25 cellular contexts compared by ENCODE assay signal in genomic region chr4:138838251-138838650, GRCh38.
A peak's percentile ranks its signal among the peaks of the same experiment; 100 is the strongest.
DNase-seq lines count a peak whose midpoint lies in the region; ATAC-seq, FAIRE-seq and TF ChIP-seq lines count a peak whose summit lies in the region.
"Had no signal": no experiment of that assay in that cellular context is flagged by ENCODE, and none has a peak within 500 bp of the region (broad histone marks: within the 10 kb centered on the region; RNA-seq: fewer than 3 reads in every experiment).

No MANE protein-coding gene starts in this region.

- H3K4me3 ChIP-seq in H1 (ENCODE audit: extremely low read depth in 1 of 4, insufficient read depth in 2 of 4, low read depth in 3 of 4, low read length in 4 of 4) (no peak overlapping the region), Peyer's patch (no peak overlapping the region)
- H3K4me3 ChIP-seq: A549; BLaER1 treated with 17β-estradiol and CSF1 and Interleukin-3, amounts not matched to agents 10 nM and 100 nM; GM12878 had no signal

- no peaks in the 10 kb centered on the region for H3K9me3 ChIP-seq in H9 (ENCODE audit: control insufficient read depth, low read depth, low read length)
- H3K9me3 ChIP-seq in H1 (ENCODE audit: insufficient read depth in 2 of 2, low read depth in 1 of 2, low read length in 1 of 2), result no peaks in the 10 kb centered on the region
- no peaks in the 10 kb centered on the region for H3K9me3 ChIP-seq in Peyer's patch
- H3K9me3 ChIP-seq: A549; BE2C; BLaER1 treated with 17β-estradiol and CSF1 and Interleukin-3, amounts not matched to agents 10 nM and 100 nM had no signal

- H3K79me1 ChIP-seq in H9 (ENCODE audit: insufficient read depth, low read depth, low read length, poor library complexity, severe bottlenecking) (no peaks in the 10 kb centered on the region), H1 (ENCODE audit: low read depth, low read length) (no peaks in the 10 kb centered on the region)

- H2AFZ ChIP-seq in H9 (ENCODE audit: low read length), result peak overlapping the region; percentile 48
- peak overlapping the region; percentile 72 for H2AFZ ChIP-seq in H1 (ENCODE audit: low read length)

- no peak overlapping the region for H3K23ac ChIP-seq in H9 (ENCODE audit: insufficient read length, low read depth, low read length)
- H3K23ac ChIP-seq in H1 (ENCODE audit: insufficient read length), result no peak overlapping the region

- no peak overlapping the region for H3K27ac ChIP-seq in H9 (ENCODE audit: insufficient read length, low read depth, low read length)
- peak overlapping the region; percentile 19; the same call in 1 of the 2 replicates for H3K27ac ChIP-seq in VCaP
- no peak overlapping the region for H3K27ac ChIP-seq in H1 (ENCODE audit: low read depth, low read length)
- no peak overlapping the region for H3K27ac ChIP-seq in Peyer's patch
- H3K27ac ChIP-seq: A549; BLaER1 treated with 17β-estradiol and CSF1 and Interleukin-3, amounts not matched to agents 10 nM and 100 nM had no signal

- H4K5ac ChIP-seq in H9 (ENCODE audit: insufficient read length, low read depth, low read length) (no peak overlapping the region), H1 (ENCODE audit: insufficient read length, low read depth, low read length) (no peak overlapping the region)

- no peaks in the 10 kb centered on the region for H3K79me2 ChIP-seq in H9 (ENCODE audit: insufficient read depth, low read length)
- no peaks in the 10 kb centered on the region for H3K79me2 ChIP-seq in H1 (ENCODE audit: control insufficient read depth in 1 of 2, insufficient read depth in 2 of 2, low read length in 2 of 2)

- H3K36me3 Mint-ChIP-seq in H9 (ENCODE audit: insufficient read depth in 1 of 3, low read depth in 3 of 3), result no peaks in the 10 kb centered on the region
- H3K36me3 Mint-ChIP-seq: CD14-positive monocyte; CD8-positive, alpha-beta memory T cell had no signal

- no CpG with 5 or more reads among the region's 4 CpGs for WGBS in H9 (ENCODE audit: extremely low coverage, insufficient read length, low lambda C conversion rate)
- 82% methylated on average over 4 of the region's 4 CpGs; no CpG with 5 or more reads in 1 of the 2 experiments for WGBS in H1 (ENCODE audit: extremely low coverage in 1 of 2, insufficient coverage in 1 of 2, insufficient read length in 1 of 2, insufficient replicate concordance in 2 of 2, low coverage in 1 of 2, low lambda C conversion rate in 2 of 2, missing lambda C conversion rate in 1 of 2), 2 experiments

- no peak overlapping the region for H4K8ac ChIP-seq in H9 (replicated peaks; ENCODE audit: insufficient read length, low read depth, low read length)
- no peak overlapping the region for H4K8ac ChIP-seq in H1 (ENCODE audit: extremely low read depth, insufficient read depth, low read length)

- no peaks in the 10 kb centered on the region for H3K27me3 ChIP-seq in H9 (ENCODE audit: insufficient read depth, low read length)
- no peaks in the 10 kb centered on the region for H3K27me3 ChIP-seq in H1 (replicated peaks in 1 of 4; ENCODE audit: control insufficient read depth in 3 of 4, extremely low read depth in 1 of 4, insufficient read depth in 3 of 4, low read length in 3 of 4)
- no peaks in the 10 kb centered on the region for H3K27me3 ChIP-seq in Peyer's patch
- H3K27me3 ChIP-seq: BE2C; BLaER1 treated with 17β-estradiol and CSF1 and Interleukin-3, amounts not matched to agents 10 nM and 100 nM had no signal

- H2BK15ac ChIP-seq in H9 (ENCODE audit: low read depth, low read length), result no peak overlapping the region
- no peak overlapping the region for H2BK15ac ChIP-seq in H1 (ENCODE audit: low read length)

- no peak for TF ChIP-seq CTCF in H9 (conservative IDR thresholded peaks at IDR 0.05)
- TF ChIP-seq CTCF in VCaP (conservative IDR thresholded peaks at IDR 0.05), result no peak
- no peak for TF ChIP-seq CTCF in H1 (IDR thresholded peaks at IDR 0.05; ENCODE audit: control extremely low read depth in 1 of 3, insufficient read depth in 1 of 3, low read depth in 1 of 3, low read length in 3 of 3)
- TF ChIP-seq CTCF in Peyer's patch (IDR thresholded peaks at IDR 0.05), result no peak

- no peaks in the 10 kb centered on the region for H4K20me1 ChIP-seq in H9 (ENCODE audit: control insufficient read depth, insufficient read depth, insufficient read length)
- no peaks in the 10 kb centered on the region for H4K20me1 ChIP-seq in H1 (replicated peaks in 1 of 2; ENCODE audit: control insufficient read depth in 1 of 2, insufficient read depth in 2 of 2, low read length in 2 of 2)
- H4K20me1 ChIP-seq: BLaER1 treated with 17β-estradiol and CSF1 and Interleukin-3, amounts not matched to agents 10 nM and 100 nM had no signal

- no peaks in the 10 kb centered on the region for H3K27me3 Mint-ChIP-seq in H9 (ENCODE audit: low read depth)

- H3K9me3 Mint-ChIP-seq in H9, result no peaks in the 10 kb centered on the region
- H3K9me3 Mint-ChIP-seq: CD4-positive, alpha-beta T cell had no signal

- H2BK20ac ChIP-seq in H9 (ENCODE audit: low read depth, low read length, poor library complexity, severe bottlenecking) (no peak overlapping the region), H1 (ENCODE audit: low read length) (no peak overlapping the region)

- H3K9ac ChIP-seq in H9 (ENCODE audit: extremely low read depth, insufficient read length, low read length) (no peak overlapping the region), H1 (replicated peaks in 1 of 4; ENCODE audit: extremely low read depth in 1 of 4, low read depth in 3 of 4, low read length in 3 of 4) (no peak overlapping the region)
- H3K9ac ChIP-seq: BLaER1 treated with 17β-estradiol and CSF1 and Interleukin-3, amounts not matched to agents 10 nM and 100 nM had no signal

- H3K36me3 ChIP-seq in H1 (ENCODE audit: control insufficient read depth in 2 of 4, insufficient read depth in 4 of 4, low read length in 3 of 4) (no peaks in the 10 kb centered on the region), Peyer's patch (no peaks in the 10 kb centered on the region)
- H3K36me3 ChIP-seq: BE2C; BLaER1 treated with 17β-estradiol and CSF1 and Interleukin-3, amounts not matched to agents 10 nM and 100 nM had no signal

- H3K4me1 ChIP-seq in H9 (ENCODE audit: insufficient read depth, low read length) (no peaks in the 10 kb centered on the region), H1 (replicated peaks in 1 of 4; ENCODE audit: control insufficient read depth in 3 of 4, insufficient read depth in 4 of 4, low read length in 3 of 4) (no peaks in the 10 kb centered on the region), Peyer's patch (no peaks in the 10 kb centered on the region)
- H3K4me1 ChIP-seq: A549, BE2C had no signal

- no peak overlapping the region for H3T11ph ChIP-seq in H9 (ENCODE audit: low read length)

- POLR2A ChIA-PET in H1 (lab: Charles Lee; ENCODE audit: partially characterized antibody), result no interaction called here

- no peak overlapping the region for H3K4me2 ChIP-seq in H9 (ENCODE audit: insufficient read depth, insufficient read length, low read length)
- no peak overlapping the region for H3K4me2 ChIP-seq in H1 (ENCODE audit: insufficient read depth in 1 of 2, low read depth in 2 of 2, low read length in 2 of 2)
- H3K4me2 ChIP-seq: A549; BLaER1 treated with 17β-estradiol and CSF1 and Interleukin-3, amounts not matched to agents 10 nM and 100 nM had no signal

- no peak for FAIRE-seq in H1 (lab: Jason Lieb, UNC)
- FAIRE-seq: A549, GM12878, GM19239 had no signal

- no peak for TF ChIP-seq RAD21 in H1 (IDR thresholded peaks at IDR 0.05 in 1 of 2, conservative IDR thresholded peaks at IDR 0.05 in 1 of 2; ENCODE audit: low read depth in 2 of 2, low read length in 2 of 2)

- no peak overlapping the region for H3K14ac ChIP-seq in H9 (ENCODE audit: insufficient read depth, low read length)
- no peak overlapping the region for H3K14ac ChIP-seq in H1 (ENCODE audit: insufficient read length)

- H3K56ac ChIP-seq in H9 (ENCODE audit: insufficient read length, low read depth, low read length) (no peak overlapping the region), H1 (replicated peaks; ENCODE audit: insufficient read length, low read depth, low read length) (no peak overlapping the region)

- no peak for TF ChIP-seq EP300 in H1 (IDR thresholded peaks at IDR 0.05; ENCODE audit: borderline replicate concordance in 1 of 2, low read depth in 2 of 2, low read length in 2 of 2)

- H3K18ac ChIP-seq in H9 (ENCODE audit: insufficient read length, low read depth, low read length), result no peak overlapping the region
- no peak overlapping the region for H3K18ac ChIP-seq in H1 (ENCODE audit: extremely low read depth, low read length)

- ATAC-seq in HG02588 (IDR thresholded peaks at IDR 0.05; ENCODE audit: unreplicated experiment), result no peak
- ATAC-seq: A549, GM12878, HCT116 had no signal

- CTCF ChIA-PET in H1 (lab: Charles Lee; ENCODE audit: partially characterized antibody), result interaction anchor here (1.0 to 1.5 kb wide), 2 partner anchors 33 to 149 kb away, joined by 3 to 4 read pairs; no protein-coding TSS in a partner anchor

- H3K4me1 Mint-ChIP-seq in H9, result peaks cover 0 to 6% of the 10 kb centered on the region in 2 experiments; a peak in 1 of 4 replicates
- H3K4me1 Mint-ChIP-seq: CD8-positive, alpha-beta memory T cell had no signal

- H3K23me2 ChIP-seq in H9 (ENCODE audit: insufficient read length, low read depth, low read length, poor library complexity, severe bottlenecking) (no peaks in the 10 kb centered on the region), H1 (ENCODE audit: low read depth, low read length) (no peaks in the 10 kb centered on the region)

- H3K27ac Mint-ChIP-seq in H9, result no peak overlapping the region
- H3K27ac Mint-ChIP-seq: CD14-positive monocyte; CD4-positive, alpha-beta T cell; CD8-positive, alpha-beta memory T cell had no signal

- H2BK120ac ChIP-seq in H9 (ENCODE audit: low read depth, low read length, poor library complexity, severe bottlenecking), result no peak overlapping the region
- no peak overlapping the region for H2BK120ac ChIP-seq in H1 (replicated peaks; ENCODE audit: low read depth, low read length)

- H2BK5ac ChIP-seq in H9 (ENCODE audit: insufficient read length, low read length) (no peak overlapping the region), H1 (ENCODE audit: low read depth, low read length) (no peak overlapping the region)

- H2BK12ac ChIP-seq in H9 (ENCODE audit: insufficient read length, low read depth, low read length), result no peak overlapping the region
- H2BK12ac ChIP-seq in H1 (ENCODE audit: low read depth, low read length), result no peak overlapping the region

- H3K4ac ChIP-seq in H9 (ENCODE audit: low read depth, low read length) (no peak overlapping the region), H1 (replicated peaks; ENCODE audit: insufficient read length, low read depth, low read length) (no peak overlapping the region)

- no peak overlapping the region for H3K4me3 Mint-ChIP-seq in H9
- H3K4me3 Mint-ChIP-seq: CD14-positive monocyte; CD4-positive, alpha-beta T cell; CD8-positive, alpha-beta memory T cell had no signal

- no peak overlapping the region for H2AK5ac ChIP-seq in H9 (ENCODE audit: insufficient read length, low read length)
- no peak overlapping the region for H2AK5ac ChIP-seq in H1 (ENCODE audit: low read depth, low read length)

- no peak for DNase-seq in H9
- no peak for DNase-seq in H1 (ENCODE audit: low read depth in 1 of 2, low spot score in 2 of 2)
- no peak for DNase-seq in Peyer's patch
- DNase-seq in stimulated activated CD8-positive, alpha-beta memory T cell treated with anti-CD3 and anti-CD28 coated beads, Interleukin-4, amount 100 ng/mL, for 48 hours, result no peak
- DNase-seq in inferior parietal cortex (ENCODE audit: extremely low spot score), result no peak
- DNase-seq: 8988T; ACHN; AML-193; BE2C; CD4-positive, alpha-beta T cell; CD8-positive, alpha-beta memory T cell; DMS 273 treated with DMSO at 0.1 percent for 48 hours; DMS79; EL; GDM1; GOT3; H7 had no signal

- TF ChIP-seq POLR2A in H1 (IDR thresholded peaks at IDR 0.05; ENCODE audit: control extremely low read depth in 1 of 2, low read depth in 2 of 2, low read length in 2 of 2) (no peak), Peyer's patch (IDR thresholded peaks at IDR 0.05) (no peak)

- H4K91ac ChIP-seq in H9 (ENCODE audit: insufficient read length, low read depth, low read length), result no peak overlapping the region
- H4K91ac ChIP-seq in H1 (replicated peaks; ENCODE audit: insufficient read length, low read length), result no peak overlapping the region
